8 cellular contexts compared by ENCODE assay signal in genomic region chr1:112390775-112391602, GRCh38. TPM values are rescaled to one million over a fixed set of nuclear protein-coding genes. Genes with fewer than 3 reads are reported as not detected.
DNase-seq lines count a peak whose midpoint lies in the region; ATAC-seq and TF ChIP-seq lines count a peak whose summit lies in the region.

No MANE protein-coding gene starts in this region.

- peaks cover 15 to 19% of the 10 kb centered on the region in 2 donors for H3K4me1 Mint-ChIP-seq in natural killer cell treated with Interleukin-12 subunit alpha and Interleukin-12 subunit beta and Interleukin-15 and Interleukin-18, amount 100 ng/mL, for 72 hours (ENCODE audit: low read depth in 2 of 2)

- peak; percentile 97 for DNase-seq in DMS 273 (lab: John Stamatoyannopoulos, UW; ENCODE audit: unreplicated experiment)
- peak; percentile 95 for DNase-seq in RKO (ENCODE audit: low spot score)
- DNase-seq in activated T-helper 1 cell treated with anti-CD3 and anti-CD28 coated beads, Interleukin-2, amount 50 U/mL, for 16 hours (ENCODE audit: low read depth in 1 of 2, low spot score in 1 of 2) = peak; percentile 54 to 58
- DNase-seq in fibroblast of mammary gland (ENCODE audit: low read depth) = peak; percentile 93
- peak; percentile 82 for DNase-seq in natural killer cell treated with Interleukin-12 subunit alpha and Interleukin-12 subunit beta and Interleukin-15 and Interleukin-18, amount 100 ng/mL, for 72 hours (ENCODE audit: low spot score)
- peak; percentile 50 to 79 (median 64) for DNase-seq in stimulated activated naive CD4-positive, alpha-beta T cell (lab: John Stamatoyannopoulos, UW)

- H3K4me3 ChIP-seq in fibroblast of mammary gland (ENCODE audit: control insufficient read depth, low read depth, low read length) = peak overlapping the region; percentile 58

- H3K4me3 Mint-ChIP-seq in natural killer cell treated with Interleukin-12 subunit alpha and Interleukin-12 subunit beta and Interleukin-15 and Interleukin-18, amount 100 ng/mL, for 72 hours = peak overlapping the region; percentile 58

- TF ChIP-seq CTCF in LNCAP (IDR thresholded peaks at IDR 0.05) (peak; percentile 92), fibroblast of mammary gland (conservative IDR thresholded peaks at IDR 0.05; ENCODE audit: control insufficient read depth, insufficient read depth, low read depth, low read length) (peak; percentile 96)

- no peaks in the 10 kb centered on the region for H3K9me3 Mint-ChIP-seq in natural killer cell treated with Interleukin-12 subunit alpha and Interleukin-12 subunit beta and Interleukin-15 and Interleukin-18, amount 100 ng/mL, for 72 hours

- peak; percentile 60 for ATAC-seq in GM21723 (IDR thresholded peaks at IDR 0.05; ENCODE audit: unreplicated experiment)
- ATAC-seq in natural killer cell treated with Interleukin-12 subunit alpha and Interleukin-12 subunit beta and Interleukin-15 and Interleukin-18, amount 100 ng/mL, for 72 hours = peak; percentile 84 to 91

- H3K36me3 Mint-ChIP-seq in natural killer cell treated with Interleukin-12 subunit alpha and Interleukin-12 subunit beta and Interleukin-15 and Interleukin-18, amount 100 ng/mL, for 72 hours = no peaks in the 10 kb centered on the region

- peak overlapping the region; percentile 7 to 66 for H3K27ac Mint-ChIP-seq in natural killer cell treated with Interleukin-12 subunit alpha and Interleukin-12 subunit beta and Interleukin-15 and Interleukin-18, amount 100 ng/mL, for 72 hours

- H3K27me3 Mint-ChIP-seq in natural killer cell treated with Interleukin-12 subunit alpha and Interleukin-12 subunit beta and Interleukin-15 and Interleukin-18, amount 100 ng/mL, for 72 hours = peaks cover 40 to 46% of the 10 kb centered on the region in 2 donors

RNA-seq across cellular contexts. Expression of gene CTTNBP2NL, which starts 5.0 kb away (rescaled TPM):
- total RNA-seq in natural killer cell treated with Interleukin-12 subunit alpha and Interleukin-12 subunit beta and Interleukin-15 and Interleukin-18, amount 100 ng/mL, for 72 hours = 1 to 10 TPM in 1 of 2 donors, under 1 TPM in 1; 0.67 to 1.8 TPM

Comparison
In these comparisons a context has a peak if more than half of its experiments do, and no peak if none do; other contexts are left out.
1. Peak in every context shown above with its lines: DNase-seq, ATAC-seq and H3K4me3 ChIP-seq.